ENCODE assay signal across 19 cellular contexts in genomic region chr20:44603327-44603726, GRCh38. TPM values are rescaled to one million over a fixed set of nuclear protein-coding genes. Genes with fewer than 3 reads are reported as not detected.
A peak's percentile ranks its signal among the peaks of the same experiment; 100 is the strongest.
DNase-seq lines count a peak whose midpoint lies in the region; ATAC-seq and TF ChIP-seq lines count a peak whose summit lies in the region.
"Had no signal": no experiment of that assay in that cellular context is flagged by ENCODE, and none has a peak within 500 bp of the region (broad histone marks: within the 10 kb centered on the region; RNA-seq: fewer than 3 reads in every experiment).

No MANE protein-coding gene starts in this region.

- H3K4me1 ChIP-seq in Karpas-422 (ENCODE audit: low read length) (peaks cover 42% of the 10 kb centered on the region), sigmoid colon (peaks cover 0 to 62% (median 52%) of the 10 kb centered on the region in 4 donors)

- no peak for TF ChIP-seq POLR2A in sigmoid colon (IDR thresholded peaks at IDR 0.05)

- H3K27ac ChIP-seq in Karpas-422 (ENCODE audit: low read length) = peak overlapping the region; percentile 4; the same call in 1 of the 2 replicates
- peak overlapping the region; percentile 80 to 88 for H3K27ac ChIP-seq in coronary artery
- H3K27ac ChIP-seq in sigmoid colon = peak overlapping the region; percentile 84 to 95 (median 92)
- no peak overlapping the region for H3K27ac ChIP-seq in RWPE1
- H3K27ac ChIP-seq: BLaER1 had no signal

- no peak overlapping the region for H2AFZ ChIP-seq in Karpas-422 (ENCODE audit: low read length)

- peaks cover 30% of the 10 kb centered on the region for H3K36me3 ChIP-seq in Karpas-422 (ENCODE audit: insufficient read depth, low read length)
- H3K36me3 ChIP-seq in sigmoid colon = no peaks in the 10 kb centered on the region
- H3K36me3 ChIP-seq: BLaER1 had no signal

- H3K4me2 ChIP-seq in Karpas-422 (ENCODE audit: low read depth, low read length, poor library complexity, severe bottlenecking) = no peak overlapping the region
- H3K4me2 ChIP-seq: BLaER1 had no signal

- TF ChIP-seq EP300 in sigmoid colon (IDR thresholded peaks at IDR 0.05) = no peak

- H3K9me2 ChIP-seq in Karpas-422 (replicated peaks; ENCODE audit: insufficient read depth, low read length) = no peaks in the 10 kb centered on the region

- CTCF ChIA-PET in GM10248 (lab: Yijun Ruan, JAX) (interaction anchor here (1.0 to 2.8 kb wide), 12 partner anchors 9 to 215 kb away, joined by 3 to 13 read pairs (median 4); partner anchors contain the start of gene TTPAL), RWPE1 (lab: Yijun Ruan, JAX) (interaction anchor here (0.6 to 1.1 kb wide), 8 partner anchors 11 to 688 kb away, joined by 3 to 7 read pairs (median 3); no protein-coding TSS in a partner anchor)

- H3K9me3 ChIP-seq in Karpas-422 (ENCODE audit: low read length) = no peaks in the 10 kb centered on the region
- no peaks in the 10 kb centered on the region for H3K9me3 ChIP-seq in sigmoid colon
- H3K9me3 ChIP-seq: BLaER1 had no signal

- H3K79me2 ChIP-seq in Karpas-422 (ENCODE audit: low read length) = peaks cover 88% of the 10 kb centered on the region

- no peak for ATAC-seq in GM19455 (IDR thresholded peaks at IDR 0.05; ENCODE audit: unreplicated experiment)
- ATAC-seq: esophagus mucosa; natural killer cell treated with Interleukin-12 subunit alpha and Interleukin-12 subunit beta and Interleukin-15 and Interleukin-18, amount 100 ng/mL, for 72 hours had no signal

- no peak overlapping the region for H3K4me3 ChIP-seq in Karpas-422 (ENCODE audit: low read length)
- H3K4me3 ChIP-seq in coronary artery = no peak overlapping the region
- H3K4me3 ChIP-seq in sigmoid colon = no peak overlapping the region
- H3K4me3 ChIP-seq: BLaER1 had no signal

- 92 to 94% methylated on average over 8 of the region's 8 CpGs for WGBS in sigmoid colon, 2 donors

- DNase-seq in GM10248 (ENCODE audit: extremely low spot score) = no peak
- DNase-seq in Karpas-422 = no peak
- DNase-seq in coronary artery (ENCODE audit: low spot score) = no peak
- peak; percentile 28 for DNase-seq in sigmoid colon
- DNase-seq in RWPE1 (ENCODE audit: low spot score) = no peak
- no peak for DNase-seq in activated CD4-positive, alpha-beta T cell treated with anti-CD3 and anti-CD28 coated beads, Interleukin-2, amount 50 U/mL, for 1 hour
- DNase-seq: activated CD4-positive, CD25-positive, alpha-beta regulatory T cell; activated naive CD4-positive, alpha-beta T cell; hypothalamus; KBM-7; NCI-H1436; NCI-H510A treated with DMSO at 0.1 percent for 48 hours; retina; stimulated activated CD4-positive, alpha-beta T cell treated with anti-CD3 and anti-CD28 coated beads, Interleukin-4, amount 100 ng/mL, for 4 hours; T-helper 1 cell had no signal

- H3K27me3 ChIP-seq in Karpas-422 (ENCODE audit: low read length) (no peaks in the 10 kb centered on the region), sigmoid colon (no peaks in the 10 kb centered on the region)
- H3K27me3 ChIP-seq: BLaER1 had no signal

- H3K9ac ChIP-seq in Karpas-422 (ENCODE audit: low read length) = no peak overlapping the region
- H3K9ac ChIP-seq: BLaER1 had no signal

- intact Hi-C loops in sigmoid colon (cut with DNase I) = no loop called here

- H4K20me1 ChIP-seq in Karpas-422 (ENCODE audit: insufficient read depth, low read depth, low read length) = peaks cover 7% of the 10 kb centered on the region; the same call in 1 of the 2 replicates
- H4K20me1 ChIP-seq: BLaER1 had no signal

- POLR2A ChIA-PET in GM10248 (lab: Yijun Ruan, JAX) (interaction anchor here (0.6 kb wide), 1 partner anchor 21 kb away, joined by 4 read pairs; the partner anchor contains the start of gene PKIG), RWPE1 (lab: Yijun Ruan, JAX; ENCODE audit: low non-redundant PET) (interaction anchor here (0.6 kb wide), 1 partner anchor 454 kb away, joined by 3 read pairs; no protein-coding TSS in a partner anchor)

- TF ChIP-seq CTCF in GM10248 (IDR thresholded peaks at IDR 0.05; ENCODE audit: control extremely low read depth, extremely low read depth, low read depth, missing control alignments) = peak; percentile 10
- TF ChIP-seq CTCF in coronary artery (IDR thresholded peaks at IDR 0.05) = no peak
- no peak for TF ChIP-seq CTCF in sigmoid colon (IDR thresholded peaks at IDR 0.05)
- no peak for TF ChIP-seq CTCF in RWPE1 (conservative IDR thresholded peaks at IDR 0.05; ENCODE audit: low read depth)

RNA-seq across cellular contexts. Expression of gene PKIG, which starts 20.9 kb away (rescaled TPM):
- total RNA-seq in Karpas-422 (2014; rRNA removed; shearing (Covaris generic); ENCODE audit: low replicate concordance) = 261 and 285 TPM in 2 replicates
- total RNA-seq in sigmoid colon = 100 to 1,000 TPM; 348 to 511 (median 395) TPM
- 10 to 100 TPM; 43.9 to 78.4 (median 75.7) TPM for polyA plus RNA-seq in sigmoid colon

RNA-seq across cellular contexts. Expression of gene ADA, which starts 48.2 kb away (rescaled TPM):
- 0.11 TPM in 1 of 2 replicates, not detected in the other for total RNA-seq in Karpas-422 (2014; rRNA removed; shearing (Covaris generic); ENCODE audit: low replicate concordance)
- 10 to 100 TPM in 3 of 4 donors, 1 to 10 TPM in 1; 4.3 to 17.1 (median 11.7) TPM for total RNA-seq in sigmoid colon
- polyA plus RNA-seq in sigmoid colon = 10 to 100 TPM in 1 of 3 donors, 1 to 10 TPM in 2; 2.5 to 13.8 (median 4.8) TPM
